11 cellular contexts compared by ENCODE assay signal in the genomic region with DNA sequence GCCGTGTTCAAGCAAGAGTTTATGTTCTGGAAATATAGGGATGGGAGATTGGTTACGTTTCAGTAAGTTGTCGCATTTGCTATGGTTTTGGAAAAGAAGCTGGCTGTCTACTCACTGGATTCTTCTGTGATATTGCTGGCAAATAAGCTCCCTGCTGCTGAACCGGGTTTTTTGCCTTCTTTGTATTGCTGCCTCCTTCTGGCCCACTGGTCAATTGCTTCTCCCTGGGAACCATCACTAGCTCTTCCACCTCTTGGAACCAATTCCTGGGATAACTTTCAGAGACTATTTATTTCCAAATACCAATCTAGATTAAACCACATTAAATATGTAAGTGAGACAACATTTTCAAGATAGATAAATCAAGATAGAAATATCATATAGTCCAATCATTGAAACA. TPM values are rescaled to one million over a fixed set of nuclear protein-coding genes. Genes with fewer than 3 reads are reported as not detected.
DNase-seq lines count a peak whose midpoint lies in the region; ATAC-seq, FAIRE-seq and TF ChIP-seq lines count a peak whose summit lies in the region.
"Had no signal": no experiment of that assay in that cellular context is flagged by ENCODE, and none has a peak within 500 bp of the region (broad histone marks: within the 10 kb centered on the region; RNA-seq: fewer than 3 reads in every experiment).

No MANE protein-coding gene starts in this region.

- no peak for FAIRE-seq in H1 (lab: Jason Lieb, UNC)
- FAIRE-seq: A204.1 had no signal

- no peak overlapping the region for H2BK20ac ChIP-seq in H1 (ENCODE audit: low read length)

- no peak overlapping the region for H3K23ac ChIP-seq in H1 (ENCODE audit: insufficient read length)

- no peaks in the 10 kb centered on the region for H3K4me1 ChIP-seq in H1 (replicated peaks in 1 of 4; ENCODE audit: control insufficient read depth in 3 of 4, insufficient read depth in 4 of 4, low read length in 3 of 4)
- no peaks in the 10 kb centered on the region for H3K4me1 ChIP-seq in psoas muscle
- H3K4me1 ChIP-seq: tibial artery had no signal

- peak; percentile 41 to 55; a peak in 3 of 4 replicates for TF ChIP-seq RAD21 in H1 (IDR thresholded peaks at IDR 0.05 in 1 of 2, conservative IDR thresholded peaks at IDR 0.05 in 1 of 2; ENCODE audit: low read depth in 2 of 2, low read length in 2 of 2)

- H4K5ac ChIP-seq in H1 (ENCODE audit: insufficient read length, low read depth, low read length): no peak overlapping the region

- DNase-seq in DMS 273 (lab: John Stamatoyannopoulos, UW; ENCODE audit: unreplicated experiment): peak; percentile 23
- no peak for DNase-seq in DMS 273 treated with DMSO at 0.1 percent for 48 hours (lab: John Stamatoyannopoulos, UW)
- peak; percentile 11 for DNase-seq in KBM-7
- no peak for DNase-seq in H1 (ENCODE audit: low read depth in 1 of 2, low spot score in 2 of 2)
- DNase-seq in psoas muscle: no peak
- DNase-seq in SKM-1 (lab: John Stamatoyannopoulos, UW; ENCODE audit: unreplicated experiment): no peak
- no peak for DNase-seq in NCI-H1436 (lab: John Stamatoyannopoulos, UW)
- DNase-seq in RWPE1 (ENCODE audit: low spot score): no peak
- DNase-seq: activated T-cell treated with anti-CD3 and anti-CD28 coated beads for 4 hours, tibial artery had no signal

- no peak overlapping the region for H2AK5ac ChIP-seq in H1 (ENCODE audit: low read depth, low read length)

- H3K4me3 ChIP-seq in H1 (ENCODE audit: extremely low read depth in 1 of 4, insufficient read depth in 2 of 4, low read depth in 3 of 4, low read length in 4 of 4): no peak overlapping the region
- no peak overlapping the region for H3K4me3 ChIP-seq in psoas muscle
- H3K4me3 ChIP-seq: tibial artery had no signal

- no peak for ATAC-seq in psoas muscle

- no peak overlapping the region for H2BK120ac ChIP-seq in H1 (replicated peaks; ENCODE audit: low read depth, low read length)

- POLR2A ChIA-PET in H1 (lab: Charles Lee; ENCODE audit: partially characterized antibody) (no interaction called here), RWPE1 (lab: Yijun Ruan, JAX; ENCODE audit: low non-redundant PET) (no interaction called here)

- TF ChIP-seq CTCF in H1 (IDR thresholded peaks at IDR 0.05; ENCODE audit: control extremely low read depth in 1 of 3, insufficient read depth in 1 of 3, low read depth in 1 of 3, low read length in 3 of 3) (peak in 2 of 3 experiments; percentile 47 to 48; a peak in 3 of 4 replicates), psoas muscle (IDR thresholded peaks at IDR 0.05) (peak; percentile 26), RWPE1 (conservative IDR thresholded peaks at IDR 0.05; ENCODE audit: low read depth) (no peak)

- intact Hi-C loops in psoas muscle (cut with DNase I): no loop called here

- no peaks in the 10 kb centered on the region for H4K20me1 ChIP-seq in H1 (replicated peaks in 1 of 2; ENCODE audit: control insufficient read depth in 1 of 2, insufficient read depth in 2 of 2, low read length in 2 of 2)

- no peak overlapping the region for H2BK15ac ChIP-seq in H1 (ENCODE audit: low read length)

- no peaks in the 10 kb centered on the region for H3K36me3 ChIP-seq in H1 (ENCODE audit: control insufficient read depth in 2 of 4, insufficient read depth in 4 of 4, low read length in 3 of 4)
- H3K36me3 ChIP-seq in psoas muscle (ENCODE audit: insufficient read depth in 1 of 2, low read depth in 1 of 2): no peaks in the 10 kb centered on the region
- H3K36me3 ChIP-seq: tibial artery had no signal

- no peak overlapping the region for H2AFZ ChIP-seq in H1 (ENCODE audit: low read length)

- H3K18ac ChIP-seq in H1 (ENCODE audit: extremely low read depth, low read length): no peak overlapping the region

- H3K9me3 ChIP-seq in H1 (ENCODE audit: insufficient read depth in 2 of 2, low read depth in 1 of 2, low read length in 1 of 2) (no peaks in the 10 kb centered on the region), psoas muscle (no peaks in the 10 kb centered on the region)
- H3K9me3 ChIP-seq: tibial artery had no signal

- TF ChIP-seq EP300 in H1 (IDR thresholded peaks at IDR 0.05; ENCODE audit: borderline replicate concordance in 1 of 2, low read depth in 2 of 2, low read length in 2 of 2): no peak

- no peak overlapping the region for H2BK5ac ChIP-seq in H1 (ENCODE audit: low read depth, low read length)

- no peak overlapping the region for H2BK12ac ChIP-seq in H1 (ENCODE audit: low read depth, low read length)

- H3K14ac ChIP-seq in H1 (ENCODE audit: insufficient read length): no peak overlapping the region

- H3K23me2 ChIP-seq in H1 (ENCODE audit: low read depth, low read length): no peaks in the 10 kb centered on the region

- no peaks in the 10 kb centered on the region for H3K27me3 ChIP-seq in H1 (replicated peaks in 1 of 4; ENCODE audit: control insufficient read depth in 3 of 4, extremely low read depth in 1 of 4, insufficient read depth in 3 of 4, low read length in 3 of 4)
- H3K27me3 ChIP-seq in psoas muscle (ENCODE audit: insufficient read depth in 3 of 3, low read length in 2 of 3): no peaks in the 10 kb centered on the region
- H3K27me3 ChIP-seq: tibial artery had no signal

- TF ChIP-seq POLR2A in H1 (IDR thresholded peaks at IDR 0.05; ENCODE audit: control extremely low read depth in 1 of 2, low read depth in 2 of 2, low read length in 2 of 2): no peak

- no peak overlapping the region for H3K56ac ChIP-seq in H1 (replicated peaks; ENCODE audit: insufficient read length, low read depth, low read length)

- H4K91ac ChIP-seq in H1 (replicated peaks; ENCODE audit: insufficient read length, low read length): no peak overlapping the region

- CTCF ChIA-PET in H1 (lab: Charles Lee; ENCODE audit: partially characterized antibody) (interaction anchor here (0.6 to 2.0 kb wide), 10 partner anchors 10 to 295 kb away, joined by 3 to 12 read pairs (median 3); no protein-coding TSS in a partner anchor), RWPE1 (lab: Yijun Ruan, JAX) (interaction anchor here (0.6 kb wide), 2 partner anchors 43 to 190 kb away, joined by 3 to 4 read pairs; no protein-coding TSS in a partner anchor)

- H3K79me2 ChIP-seq in H1 (ENCODE audit: control insufficient read depth in 1 of 2, insufficient read depth in 2 of 2, low read length in 2 of 2): no peaks in the 10 kb centered on the region

- H3K27ac ChIP-seq in H1 (ENCODE audit: low read depth, low read length) (no peak overlapping the region), psoas muscle (no peak overlapping the region), RWPE1 (no peak overlapping the region)
- H3K27ac ChIP-seq: tibial artery had no signal

- no peaks in the 10 kb centered on the region for H3K79me1 ChIP-seq in H1 (ENCODE audit: low read depth, low read length)

- H3K4me2 ChIP-seq in H1 (ENCODE audit: insufficient read depth in 1 of 2, low read depth in 2 of 2, low read length in 2 of 2): no peak overlapping the region

- no peak overlapping the region for H3K9ac ChIP-seq in H1 (replicated peaks in 1 of 4; ENCODE audit: extremely low read depth in 1 of 4, low read depth in 3 of 4, low read length in 3 of 4)

- no peak overlapping the region for H4K8ac ChIP-seq in H1 (ENCODE audit: extremely low read depth, insufficient read depth, low read length)

- 72% methylated on average over 4 of the region's 4 CpGs; no CpG with 5 or more reads in 1 of the 2 experiments for WGBS in H1 (ENCODE audit: extremely low coverage in 1 of 2, insufficient coverage in 1 of 2, insufficient read length in 1 of 2, insufficient replicate concordance in 2 of 2, low coverage in 1 of 2, low lambda C conversion rate in 2 of 2, missing lambda C conversion rate in 1 of 2), 2 experiments
- 57 to 68% (median 67%) methylated on average over 4 of the region's 4 CpGs for WGBS in psoas muscle, 3 donors

- in situ Hi-C loops in KBM-7 (cut with MboI; ENCODE audit: low pct_unique_long_range_greater_than_20kb, low sequenced_read_pairs): no loop called here

- H3K4ac ChIP-seq in H1 (replicated peaks; ENCODE audit: insufficient read length, low read depth, low read length): no peak overlapping the region

TF ChIP-seq in H1, 55 proteins besides CTCF, POLR2A, EP300 and RAD21 (continues in another document):
- TF ChIP-seq TAF7 (optimal IDR thresholded peaks at IDR 0.05; ENCODE audit: borderline replicate concordance, low read depth, low read length): no peak
- no peak for TF ChIP-seq POU5F1 (IDR thresholded peaks at IDR 0.05; ENCODE audit: low read depth, low read length)
- TF ChIP-seq YY1 (IDR thresholded peaks at IDR 0.05; ENCODE audit: low read depth, low read length): no peak
- TF ChIP-seq, protein P1, sequence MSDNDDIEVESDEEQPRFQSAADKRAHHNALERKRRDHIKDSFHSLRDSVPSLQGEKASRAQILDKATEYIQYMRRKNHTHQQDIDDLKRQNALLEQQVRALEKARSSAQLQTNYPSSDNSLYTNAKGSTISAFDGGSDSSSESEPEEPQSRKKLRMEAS (IDR thresholded peaks at IDR 0.05): no peak
- no peak for TF ChIP-seq TBP (IDR thresholded peaks at IDR 0.05; ENCODE audit: low read depth, low read length)
- TF ChIP-seq, protein P2, sequence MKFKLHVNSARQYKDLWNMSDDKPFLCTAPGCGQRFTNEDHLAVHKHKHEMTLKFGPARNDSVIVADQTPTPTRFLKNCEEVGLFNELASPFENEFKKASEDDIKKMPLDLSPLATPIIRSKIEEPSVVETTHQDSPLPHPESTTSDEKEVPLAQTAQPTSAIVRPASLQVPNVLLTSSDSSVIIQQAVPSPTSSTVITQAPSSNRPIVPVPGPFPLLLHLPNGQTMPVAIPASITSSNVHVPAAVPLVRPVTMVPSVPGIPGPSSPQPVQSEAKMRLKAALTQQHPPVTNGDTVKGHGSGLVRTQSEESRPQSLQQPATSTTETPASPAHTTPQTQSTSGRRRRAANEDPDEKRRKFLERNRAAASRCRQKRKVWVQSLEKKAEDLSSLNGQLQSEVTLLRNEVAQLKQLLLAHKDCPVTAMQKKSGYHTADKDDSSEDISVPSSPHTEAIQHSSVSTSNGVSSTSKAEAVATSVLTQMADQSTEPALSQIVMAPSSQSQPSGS (IDR thresholded peaks at IDR 0.05; ENCODE audit: low read length): no peak
- no peak for TF ChIP-seq NRF1 (IDR thresholded peaks at IDR 0.05; ENCODE audit: low read depth, low read length)
- TF ChIP-seq GABPA (IDR thresholded peaks at IDR 0.05; ENCODE audit: borderline replicate concordance, insufficient read depth, low read length): no peak
- TF ChIP-seq TEAD4 (IDR thresholded peaks at IDR 0.05; ENCODE audit: low read depth, low read length): no peak

RNA-seq across cellular contexts. Expression of a gene that starts 43.0 kb away (rescaled TPM):
- total RNA-seq in H1 (2021; fragmentation: NEBNext Ultra II Directional; extraction: Animal tissue kit (Norgen Biotek cat#: 25700)): 12.5 and 14.0 TPM in 2 replicates
- polyA plus RNA-seq in H1 (2011; rRNA removed) (3.0 and 3.6 TPM in 2 replicates), psoas muscle (1 to 10 TPM; 5.0 to 6.8 (median 6.2) TPM)
- 7.2 TPM for polyA plus RNA-seq in H1 (2011; cell fraction: cytosol; rRNA removed)
- 6.3 TPM for polyA plus RNA-seq in H1 (2011; cell fraction: nucleus; rRNA removed)
- 7.3 to 14.8 TPM (median 7.8 TPM) in 4 replicates for polyA plus RNA-seq in H1 (2012, experiment 1 of 2)
- polyA plus RNA-seq in H1 (2012, experiment 2 of 2): 1.2 TPM
- 12.9 TPM for polyA plus RNA-seq in H1 (2013, experiment 1 of 2)
- 10.3 TPM for polyA plus RNA-seq in H1 (2013, experiment 2 of 2)
- 6.5 and 8.5 TPM in 2 replicates for polyA minus RNA-seq in H1 (2011; rRNA and poly(A)+ RNA removed)
- polyA minus RNA-seq in H1 (2011; cell fraction: cytosol; rRNA and poly(A)+ RNA removed): 5.7 TPM
- polyA minus RNA-seq in H1 (2011; cell fraction: nucleus; rRNA and poly(A)+ RNA removed): 11.0 TPM
- 10 to 100 TPM in 3 of 4 donors, 1 to 10 TPM in 1; 7.6 to 12.6 (median 11.2) TPM for total RNA-seq in psoas muscle

Comparison
In these comparisons a context has a peak if more than half of its experiments do, and no peak if none do; other contexts are left out.
1. DNase-seq: peak in DMS 273 (single experiment) and KBM-7 (single experiment); none in DMS 273 treated with DMSO at 0.1 percent for 48 hours (single experiment), H1 (0 of 2), psoas muscle (0 of 2), SKM-1 (single experiment), NCI-H1436 (single experiment) and RWPE1 (single experiment).